In the genomic region with DNA sequence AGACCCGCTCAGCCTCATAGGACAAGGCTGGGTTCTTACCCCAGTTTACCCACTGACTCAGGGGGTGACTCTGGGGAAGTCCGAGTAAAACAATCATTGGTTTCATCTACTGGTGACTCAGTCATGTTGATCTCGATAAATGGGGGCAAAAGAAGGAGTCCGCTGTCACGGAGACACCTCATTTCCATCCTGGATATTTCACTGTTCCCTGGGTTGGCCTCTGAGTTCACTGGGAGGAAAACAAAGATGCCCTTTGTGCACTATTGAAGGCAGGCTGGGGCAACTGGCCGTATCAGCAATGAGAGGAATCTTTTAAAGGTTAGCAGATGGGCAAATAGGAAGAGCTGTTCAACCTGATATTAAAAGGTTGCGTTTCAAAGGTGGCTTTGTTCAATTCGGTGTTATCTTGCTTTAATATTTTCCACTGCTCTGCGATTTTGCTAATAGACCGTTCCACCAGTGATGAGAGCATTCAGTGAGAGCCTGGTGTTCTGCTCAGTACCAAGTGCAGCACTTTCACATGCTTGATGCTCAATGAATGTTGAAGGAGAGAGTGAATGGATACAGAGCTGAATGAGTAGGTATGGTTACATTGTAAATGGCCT, we compare ENCODE assay signal across 1 cellular context.
A peak's percentile ranks its signal among the peaks of the same experiment; 100 is the strongest.
TF ChIP-seq lines count a peak whose summit lies in the region.

No MANE protein-coding gene starts in this region.

TF ChIP-seq in HepG2, 621 proteins besides CTCF, POLR2A, EP300 and RAD21 (continued from another document and continues in another):
- TF ChIP-seq, protein P1, sequence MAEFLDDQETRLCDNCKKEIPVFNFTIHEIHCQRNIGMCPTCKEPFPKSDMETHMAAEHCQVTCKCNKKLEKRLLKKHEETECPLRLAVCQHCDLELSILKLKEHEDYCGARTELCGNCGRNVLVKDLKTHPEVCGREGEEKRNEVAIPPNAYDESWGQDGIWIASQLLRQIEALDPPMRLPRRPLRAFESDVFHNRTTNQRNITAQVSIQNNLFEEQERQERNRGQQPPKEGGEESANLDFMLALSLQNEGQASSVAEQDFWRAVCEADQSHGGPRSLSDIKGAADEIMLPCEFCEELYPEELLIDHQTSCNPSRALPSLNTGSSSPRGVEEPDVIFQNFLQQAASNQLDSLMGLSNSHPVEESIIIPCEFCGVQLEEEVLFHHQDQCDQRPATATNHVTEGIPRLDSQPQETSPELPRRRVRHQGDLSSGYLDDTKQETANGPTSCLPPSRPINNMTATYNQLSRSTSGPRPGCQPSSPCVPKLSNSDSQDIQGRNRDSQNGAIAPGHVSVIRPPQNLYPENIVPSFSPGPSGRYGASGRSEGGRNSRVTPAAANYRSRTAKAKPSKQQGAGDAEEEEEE (CRISPR knock-in tag; IDR thresholded peaks at IDR 0.05; ENCODE audit: borderline replicate concordance): no peak
- TF ChIP-seq ATF7-NPFF (CRISPR knock-in tag; IDR thresholded peaks at IDR 0.05; ENCODE audit: low read depth) (no peak), EED (CRISPR knock-in tag; IDR thresholded peaks at IDR 0.05) (no peak), HCFC1 (IDR thresholded peaks at IDR 0.05; ENCODE audit: low read depth, low read length) (no peak), BCL6 (CRISPR knock-in tag; IDR thresholded peaks at IDR 0.05) (peak; percentile 65; the same call in 1 of the 2 replicates), CBX1 (IDR thresholded peaks at IDR 0.05; ENCODE audit: low read depth) (no peak), ZNF615 (CRISPR knock-in tag; IDR thresholded peaks at IDR 0.05; ENCODE audit: borderline replicate concordance) (0 out of 2 replicates have a peak, but pooled peaks have one; percentile 48), ZNF75D (CRISPR knock-in tag; IDR thresholded peaks at IDR 0.05; ENCODE audit: borderline replicate concordance) (no peak), ZFP36 (IDR thresholded peaks at IDR 0.05; ENCODE audit: borderline replicate concordance, low read depth, low read length, partially characterized antibody) (no peak), ZNF549 (CRISPR knock-in tag; IDR thresholded peaks at IDR 0.05) (no peak), NFE2L2 (IDR thresholded peaks at IDR 0.05; ENCODE audit: low read length) (no peak), HOXA7 (CRISPR knock-in tag; IDR thresholded peaks at IDR 0.05) (no peak), ZNF530 (CRISPR knock-in tag; IDR thresholded peaks at IDR 0.05; ENCODE audit: low read depth) (no peak), ZNF790 (CRISPR knock-in tag; IDR thresholded peaks at IDR 0.05; ENCODE audit: borderline replicate concordance) (no peak), PHF8 (CRISPR knock-in tag; IDR thresholded peaks at IDR 0.05) (no peak), KDM5B (CRISPR knock-in tag; IDR thresholded peaks at IDR 0.05; ENCODE audit: borderline replicate concordance) (no peak), ZNF569 (CRISPR knock-in tag; IDR thresholded peaks at IDR 0.05; ENCODE audit: borderline replicate concordance) (no peak), KMT2B (CRISPR knock-in tag; IDR thresholded peaks at IDR 0.05) (no peak), HHEX (CRISPR knock-in tag; IDR thresholded peaks at IDR 0.05) (no peak; the same call in 1 of the 2 replicates), ZFX (CRISPR knock-in tag; IDR thresholded peaks at IDR 0.05; ENCODE audit: low read depth) (0 out of 2 replicates have a peak, but pooled peaks have one; percentile 23), ZFP36L2 (CRISPR knock-in tag; IDR thresholded peaks at IDR 0.05) (no peak), ZNF101 (CRISPR knock-in tag; IDR thresholded peaks at IDR 0.05; ENCODE audit: borderline replicate concordance, low read depth) (no peak), TGIF2 (CRISPR knock-in tag; IDR thresholded peaks at IDR 0.05) (0 out of 2 replicates have a peak, but pooled peaks have one; percentile 43), SRSF9 (IDR thresholded peaks at IDR 0.05; ENCODE audit: borderline replicate concordance, insufficient read depth, low read depth, low read length, poor library complexity, severe bottlenecking) (no peak), ZFAT (CRISPR knock-in tag; conservative IDR thresholded peaks at IDR 0.05) (no peak), NCOR1 (IDR thresholded peaks at IDR 0.05; ENCODE audit: borderline replicate concordance, low read length) (peak; percentile 55; the same call in 1 of the 2 replicates), FOXM1 (CRISPR knock-in tag; IDR thresholded peaks at IDR 0.05) (no peak)
- TF ChIP-seq, protein P2, sequence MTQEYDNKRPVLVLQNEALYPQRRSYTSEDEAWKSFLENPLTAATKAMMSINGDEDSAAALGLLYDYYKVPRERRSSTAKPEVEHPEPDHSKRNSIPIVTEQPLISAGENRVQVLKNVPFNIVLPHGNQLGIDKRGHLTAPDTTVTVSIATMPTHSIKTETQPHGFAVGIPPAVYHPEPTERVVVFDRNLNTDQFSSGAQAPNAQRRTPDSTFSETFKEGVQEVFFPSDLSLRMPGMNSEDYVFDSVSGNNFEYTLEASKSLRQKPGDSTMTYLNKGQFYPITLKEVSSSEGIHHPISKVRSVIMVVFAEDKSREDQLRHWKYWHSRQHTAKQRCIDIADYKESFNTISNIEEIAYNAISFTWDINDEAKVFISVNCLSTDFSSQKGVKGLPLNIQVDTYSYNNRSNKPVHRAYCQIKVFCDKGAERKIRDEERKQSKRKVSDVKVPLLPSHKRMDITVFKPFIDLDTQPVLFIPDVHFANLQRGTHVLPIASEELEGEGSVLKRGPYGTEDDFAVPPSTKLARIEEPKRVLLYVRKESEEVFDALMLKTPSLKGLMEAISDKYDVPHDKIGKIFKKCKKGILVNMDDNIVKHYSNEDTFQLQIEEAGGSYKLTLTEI (CRISPR knock-in tag; conservative IDR thresholded peaks at IDR 0.05): no peak
- TF ChIP-seq, protein P3, sequence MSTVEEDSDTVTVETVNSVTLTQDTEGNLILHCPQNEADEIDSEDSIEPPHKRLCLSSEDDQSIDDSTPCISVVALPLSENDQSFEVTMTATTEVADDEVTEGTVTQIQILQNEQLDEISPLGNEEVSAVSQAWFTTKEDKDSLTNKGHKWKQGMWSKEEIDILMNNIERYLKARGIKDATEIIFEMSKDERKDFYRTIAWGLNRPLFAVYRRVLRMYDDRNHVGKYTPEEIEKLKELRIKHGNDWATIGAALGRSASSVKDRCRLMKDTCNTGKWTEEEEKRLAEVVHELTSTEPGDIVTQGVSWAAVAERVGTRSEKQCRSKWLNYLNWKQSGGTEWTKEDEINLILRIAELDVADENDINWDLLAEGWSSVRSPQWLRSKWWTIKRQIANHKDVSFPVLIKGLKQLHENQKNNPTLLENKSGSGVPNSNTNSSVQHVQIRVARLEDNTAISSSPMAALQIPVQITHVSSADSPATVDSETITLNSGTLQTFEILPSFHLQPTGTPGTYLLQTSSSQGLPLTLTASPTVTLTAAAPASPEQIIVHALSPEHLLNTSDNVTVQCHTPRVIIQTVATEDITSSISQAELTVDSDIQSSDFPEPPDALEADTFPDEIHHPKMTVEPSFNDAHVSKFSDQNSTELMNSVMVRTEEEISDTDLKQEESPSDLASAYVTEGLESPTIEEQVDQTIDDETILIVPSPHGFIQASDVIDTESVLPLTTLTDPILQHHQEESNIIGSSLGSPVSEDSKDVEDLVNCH (CRISPR knock-in tag; IDR thresholded peaks at IDR 0.05): no peak
- TF ChIP-seq, protein P4, sequence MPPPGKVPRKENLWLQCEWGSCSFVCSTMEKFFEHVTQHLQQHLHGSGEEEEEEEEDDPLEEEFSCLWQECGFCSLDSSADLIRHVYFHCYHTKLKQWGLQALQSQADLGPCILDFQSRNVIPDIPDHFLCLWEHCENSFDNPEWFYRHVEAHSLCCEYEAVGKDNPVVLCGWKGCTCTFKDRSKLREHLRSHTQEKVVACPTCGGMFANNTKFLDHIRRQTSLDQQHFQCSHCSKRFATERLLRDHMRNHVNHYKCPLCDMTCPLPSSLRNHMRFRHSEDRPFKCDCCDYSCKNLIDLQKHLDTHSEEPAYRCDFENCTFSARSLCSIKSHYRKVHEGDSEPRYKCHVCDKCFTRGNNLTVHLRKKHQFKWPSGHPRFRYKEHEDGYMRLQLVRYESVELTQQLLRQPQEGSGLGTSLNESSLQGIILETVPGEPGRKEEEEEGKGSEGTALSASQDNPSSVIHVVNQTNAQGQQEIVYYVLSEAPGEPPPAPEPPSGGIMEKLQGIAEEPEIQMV (CRISPR knock-in tag; IDR thresholded peaks at IDR 0.05; ENCODE audit: low read depth): 0 out of 2 replicates have a peak, but pooled peaks have one; percentile 36
- TF ChIP-seq, protein P5, sequence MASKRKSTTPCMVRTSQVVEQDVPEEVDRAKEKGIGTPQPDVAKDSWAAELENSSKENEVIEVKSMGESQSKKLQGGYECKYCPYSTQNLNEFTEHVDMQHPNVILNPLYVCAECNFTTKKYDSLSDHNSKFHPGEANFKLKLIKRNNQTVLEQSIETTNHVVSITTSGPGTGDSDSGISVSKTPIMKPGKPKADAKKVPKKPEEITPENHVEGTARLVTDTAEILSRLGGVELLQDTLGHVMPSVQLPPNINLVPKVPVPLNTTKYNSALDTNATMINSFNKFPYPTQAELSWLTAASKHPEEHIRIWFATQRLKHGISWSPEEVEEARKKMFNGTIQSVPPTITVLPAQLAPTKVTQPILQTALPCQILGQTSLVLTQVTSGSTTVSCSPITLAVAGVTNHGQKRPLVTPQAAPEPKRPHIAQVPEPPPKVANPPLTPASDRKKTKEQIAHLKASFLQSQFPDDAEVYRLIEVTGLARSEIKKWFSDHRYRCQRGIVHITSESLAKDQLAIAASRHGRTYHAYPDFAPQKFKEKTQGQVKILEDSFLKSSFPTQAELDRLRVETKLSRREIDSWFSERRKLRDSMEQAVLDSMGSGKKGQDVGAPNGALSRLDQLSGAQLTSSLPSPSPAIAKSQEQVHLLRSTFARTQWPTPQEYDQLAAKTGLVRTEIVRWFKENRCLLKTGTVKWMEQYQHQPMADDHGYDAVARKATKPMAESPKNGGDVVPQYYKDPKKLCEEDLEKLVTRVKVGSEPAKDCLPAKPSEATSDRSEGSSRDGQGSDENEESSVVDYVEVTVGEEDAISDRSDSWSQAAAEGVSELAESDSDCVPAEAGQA (IDR thresholded peaks at IDR 0.05; ENCODE audit: low read depth): no peak
- TF ChIP-seq, protein P5 (CRISPR knock-in tag; IDR thresholded peaks at IDR 0.05; ENCODE audit: borderline replicate concordance): peak; percentile 61; the same call in 1 of the 2 replicates
- TF ChIP-seq, protein P6, sequence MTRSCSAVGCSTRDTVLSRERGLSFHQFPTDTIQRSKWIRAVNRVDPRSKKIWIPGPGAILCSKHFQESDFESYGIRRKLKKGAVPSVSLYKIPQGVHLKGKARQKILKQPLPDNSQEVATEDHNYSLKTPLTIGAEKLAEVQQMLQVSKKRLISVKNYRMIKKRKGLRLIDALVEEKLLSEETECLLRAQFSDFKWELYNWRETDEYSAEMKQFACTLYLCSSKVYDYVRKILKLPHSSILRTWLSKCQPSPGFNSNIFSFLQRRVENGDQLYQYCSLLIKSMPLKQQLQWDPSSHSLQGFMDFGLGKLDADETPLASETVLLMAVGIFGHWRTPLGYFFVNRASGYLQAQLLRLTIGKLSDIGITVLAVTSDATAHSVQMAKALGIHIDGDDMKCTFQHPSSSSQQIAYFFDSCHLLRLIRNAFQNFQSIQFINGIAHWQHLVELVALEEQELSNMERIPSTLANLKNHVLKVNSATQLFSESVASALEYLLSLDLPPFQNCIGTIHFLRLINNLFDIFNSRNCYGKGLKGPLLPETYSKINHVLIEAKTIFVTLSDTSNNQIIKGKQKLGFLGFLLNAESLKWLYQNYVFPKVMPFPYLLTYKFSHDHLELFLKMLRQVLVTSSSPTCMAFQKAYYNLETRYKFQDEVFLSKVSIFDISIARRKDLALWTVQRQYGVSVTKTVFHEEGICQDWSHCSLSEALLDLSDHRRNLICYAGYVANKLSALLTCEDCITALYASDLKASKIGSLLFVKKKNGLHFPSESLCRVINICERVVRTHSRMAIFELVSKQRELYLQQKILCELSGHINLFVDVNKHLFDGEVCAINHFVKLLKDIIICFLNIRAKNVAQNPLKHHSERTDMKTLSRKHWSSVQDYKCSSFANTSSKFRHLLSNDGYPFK (CRISPR knock-in tag; IDR thresholded peaks at IDR 0.05; ENCODE audit: borderline replicate concordance): no peak
- TF ChIP-seq, protein P7, sequence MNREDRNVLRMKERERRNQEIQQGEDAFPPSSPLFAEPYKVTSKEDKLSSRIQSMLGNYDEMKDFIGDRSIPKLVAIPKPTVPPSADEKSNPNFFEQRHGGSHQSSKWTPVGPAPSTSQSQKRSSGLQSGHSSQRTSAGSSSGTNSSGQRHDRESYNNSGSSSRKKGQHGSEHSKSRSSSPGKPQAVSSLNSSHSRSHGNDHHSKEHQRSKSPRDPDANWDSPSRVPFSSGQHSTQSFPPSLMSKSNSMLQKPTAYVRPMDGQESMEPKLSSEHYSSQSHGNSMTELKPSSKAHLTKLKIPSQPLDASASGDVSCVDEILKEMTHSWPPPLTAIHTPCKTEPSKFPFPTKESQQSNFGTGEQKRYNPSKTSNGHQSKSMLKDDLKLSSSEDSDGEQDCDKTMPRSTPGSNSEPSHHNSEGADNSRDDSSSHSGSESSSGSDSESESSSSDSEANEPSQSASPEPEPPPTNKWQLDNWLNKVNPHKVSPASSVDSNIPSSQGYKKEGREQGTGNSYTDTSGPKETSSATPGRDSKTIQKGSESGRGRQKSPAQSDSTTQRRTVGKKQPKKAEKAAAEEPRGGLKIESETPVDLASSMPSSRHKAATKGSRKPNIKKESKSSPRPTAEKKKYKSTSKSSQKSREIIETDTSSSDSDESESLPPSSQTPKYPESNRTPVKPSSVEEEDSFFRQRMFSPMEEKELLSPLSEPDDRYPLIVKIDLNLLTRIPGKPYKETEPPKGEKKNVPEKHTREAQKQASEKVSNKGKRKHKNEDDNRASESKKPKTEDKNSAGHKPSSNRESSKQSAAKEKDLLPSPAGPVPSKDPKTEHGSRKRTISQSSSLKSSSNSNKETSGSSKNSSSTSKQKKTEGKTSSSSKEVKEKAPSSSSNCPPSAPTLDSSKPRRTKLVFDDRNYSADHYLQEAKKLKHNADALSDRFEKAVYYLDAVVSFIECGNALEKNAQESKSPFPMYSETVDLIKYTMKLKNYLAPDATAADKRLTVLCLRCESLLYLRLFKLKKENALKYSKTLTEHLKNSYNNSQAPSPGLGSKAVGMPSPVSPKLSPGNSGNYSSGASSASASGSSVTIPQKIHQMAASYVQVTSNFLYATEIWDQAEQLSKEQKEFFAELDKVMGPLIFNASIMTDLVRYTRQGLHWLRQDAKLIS (CRISPR knock-in tag; IDR thresholded peaks at IDR 0.05): peak; percentile 89
